Comparison of ENCODE assay signal across 7 cellular contexts in the genomic region with DNA sequence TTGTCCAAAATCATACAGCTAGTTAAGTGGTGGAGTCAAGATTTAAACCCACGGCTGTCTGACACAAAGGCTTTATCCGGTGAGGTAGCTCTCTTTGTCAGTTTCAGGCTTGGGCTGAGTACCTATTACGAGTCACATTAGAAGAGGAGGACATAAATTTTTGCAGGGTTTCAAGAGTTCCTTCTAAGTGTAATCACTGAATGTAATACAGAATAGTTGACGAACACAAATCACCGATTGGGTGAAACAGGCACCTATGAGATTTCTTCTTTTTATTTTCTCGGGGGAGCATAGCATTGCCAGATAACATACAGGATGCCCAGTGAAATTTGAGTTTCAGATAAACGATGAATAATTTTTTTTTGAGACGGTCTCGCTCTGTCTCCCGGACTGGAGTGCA. TPM values are rescaled to one million over a fixed set of nuclear protein-coding genes. Genes with fewer than 3 reads are reported as not detected.
DNase-seq lines count a peak whose midpoint lies in the region; ATAC-seq and TF ChIP-seq lines count a peak whose summit lies in the region.

No MANE protein-coding gene starts in this region.

- H3K9me3 ChIP-seq in GM23248 (ENCODE audit: low read depth) (no peaks in the 10 kb centered on the region), smooth muscle cell (replicated peaks; ENCODE audit: low read depth) (no peaks in the 10 kb centered on the region)

- no peak for ATAC-seq in T-cell (replicated peaks in 1 of 4)

- H3K4me3 ChIP-seq in GM23248 (peak overlapping the region; percentile 95), smooth muscle cell (peak overlapping the region; percentile 81)

- H3K4me1 ChIP-seq in GM23248 (ENCODE audit: insufficient read depth): peaks cover 10% of the 10 kb centered on the region; the same call in 1 of the 2 replicates
- peaks cover 9% of the 10 kb centered on the region for H3K4me1 ChIP-seq in smooth muscle cell (ENCODE audit: low read depth)

- no peak for TF ChIP-seq CTCF in smooth muscle cell (IDR thresholded peaks at IDR 0.05; ENCODE audit: borderline replicate concordance, insufficient read depth, poor library complexity, severe bottlenecking)

- POLR2A ChIA-PET in T-cell (lab: Charles Lee): interaction anchor here in 1 of 2 donors (1.4 kb wide), 1 partner anchor 558 kb away, joined by 4 read pairs; the partner anchor contains the start of gene GOLPH3L

- H2AFZ ChIP-seq in GM23248 (peak overlapping the region; percentile 86), smooth muscle cell (ENCODE audit: low read depth) (peak overlapping the region; percentile 99)

- no peaks in the 10 kb centered on the region for H3K9me2 ChIP-seq in GM23248 (ENCODE audit: insufficient read depth)

- H3K27ac ChIP-seq in GM23248 (peak overlapping the region; percentile 76), smooth muscle cell (ENCODE audit: low read depth) (peak overlapping the region; percentile 91)

- DNase-seq in GM23248: peak; percentile 51
- no peak for DNase-seq in T-cell
- DNase-seq in germinal center (ENCODE audit: low spot score): peak; percentile 16
- no peak for DNase-seq in smooth muscle cell (lab: John Stamatoyannopoulos, UW; ENCODE audit: unreplicated experiment)
- DNase-seq in NCI-H187 treated with DMSO at 0.1 percent for 48 hours (lab: John Stamatoyannopoulos, UW): no peak
- no peak for DNase-seq in T-helper 9 cell
- DNase-seq in NCI-H2029 (lab: John Stamatoyannopoulos, UW): no peak

- H3K36me3 ChIP-seq in GM23248 (ENCODE audit: low read depth) (peaks cover 6% of the 10 kb centered on the region), smooth muscle cell (ENCODE audit: low read depth) (no peaks in the 10 kb centered on the region)

- H4K20me1 ChIP-seq in GM23248 (ENCODE audit: insufficient read depth): peaks cover 5% of the 10 kb centered on the region; the same call in 1 of the 2 replicates
- H4K20me1 ChIP-seq in smooth muscle cell (ENCODE audit: low read depth): peaks cover 25% of the 10 kb centered on the region

- no peaks in the 10 kb centered on the region for H3K27me3 Mint-ChIP-seq in T-cell

- CTCF ChIA-PET in T-cell (lab: Charles Lee): interaction anchor here in 1 of 2 donors (0.7 to 1.6 kb wide), 4 partner anchors 26 to 158 kb away, joined by 3 to 12 read pairs (median 6); partner anchors contain the start of gene ZNF687

- H3K9me3 Mint-ChIP-seq in T-cell: no peaks in the 10 kb centered on the region

- H3K4me2 ChIP-seq in GM23248 (ENCODE audit: unreplicated experiment) (peak overlapping the region; percentile 98), smooth muscle cell (peak overlapping the region; percentile 99)

- H3K27me3 ChIP-seq in GM23248 (replicated peaks; ENCODE audit: insufficient read depth): no peaks in the 10 kb centered on the region
- no peaks in the 10 kb centered on the region for H3K27me3 ChIP-seq in smooth muscle cell (ENCODE audit: low read depth)

- peak overlapping the region; percentile 86 for H3K9ac ChIP-seq in GM23248
- peak overlapping the region; percentile 94 for H3K9ac ChIP-seq in smooth muscle cell (ENCODE audit: low read depth)

- H3K4me3 Mint-ChIP-seq in T-cell: peak overlapping the region; percentile 83 to 91 (median 88)

- H3K79me2 ChIP-seq in GM23248 (ENCODE audit: insufficient read depth) (peaks cover 55% of the 10 kb centered on the region), smooth muscle cell (ENCODE audit: low read depth) (peaks cover 62% of the 10 kb centered on the region)

- H3K4me1 Mint-ChIP-seq in T-cell: peaks cover 27 to 42% (median 40%) of the 10 kb centered on the region in 3 donors

- H3F3A ChIP-seq in GM23248 (ENCODE audit: insufficient read depth): peaks cover 42% of the 10 kb centered on the region
- peaks cover 1% of the 10 kb centered on the region for H3F3A ChIP-seq in smooth muscle cell (ENCODE audit: low read depth)

- no peaks in the 10 kb centered on the region for H3K36me3 Mint-ChIP-seq in T-cell

- 24% methylated on average over 10 of the region's 10 CpGs for WGBS in GM23248 (ENCODE audit: low coverage in 1 of 2, low lambda C conversion rate in 2 of 2, missing lambda C conversion rate in 2 of 2), 2 experiments
- WGBS in smooth muscle cell (ENCODE audit: low lambda C conversion rate): 56% methylated on average over 10 of the region's 10 CpGs

- peak overlapping the region; percentile 84 to 89 for H3K27ac Mint-ChIP-seq in T-cell

- in situ Hi-C loops in GM23248 (cut with MboI): no loop called here

RNA-seq across cellular contexts. Expression of gene PSMD4, which starts 0.8 kb away (rescaled TPM):
- total RNA-seq in GM23248 (2014; rRNA removed; shearing (Covaris generic)): 130 and 164 TPM in 2 replicates
- polyA plus RNA-seq in GM23248 (2016; fragmentation: Nextera tagmentation; extraction: Ambion mirVana) (166 and 175 TPM in 2 replicates), smooth muscle cell (192 and 198 TPM in 2 replicates)
- total RNA-seq in T-cell (100 to 1,000 TPM in 3 of 5 donors, 10 to 100 TPM in 2; 68.1 to 150 (median 133) TPM), smooth muscle cell (97.2 and 109 TPM in 2 replicates)

RNA-seq across cellular contexts. Expression of gene ZNF687, which starts 26.7 kb away (rescaled TPM):
- 16.9 and 21.5 TPM in 2 replicates for total RNA-seq in GM23248 (2014; rRNA removed; shearing (Covaris generic))
- polyA plus RNA-seq in GM23248 (2016; fragmentation: Nextera tagmentation; extraction: Ambion mirVana) (3.0 and 3.6 TPM in 2 replicates), smooth muscle cell (2.4 and 4.2 TPM in 2 replicates)
- total RNA-seq in T-cell (10 to 100 TPM; 27.7 to 44.2 (median 40.5) TPM), smooth muscle cell (10.7 and 13.1 TPM in 2 replicates)

RNA-seq across cellular contexts. Expression of gene PIP5K1A, which starts 57.0 kb away (rescaled TPM):
- total RNA-seq in GM23248 (2014; rRNA removed; shearing (Covaris generic)): 53.5 and 62.8 TPM in 2 replicates
- polyA plus RNA-seq in GM23248 (2016; fragmentation: Nextera tagmentation; extraction: Ambion mirVana) (33.9 and 35.1 TPM in 2 replicates), smooth muscle cell (24.1 and 25.8 TPM in 2 replicates)
- total RNA-seq in T-cell (10 to 100 TPM; 39.2 to 52.7 (median 48.0) TPM), smooth muscle cell (54.6 and 78.2 TPM in 2 replicates)

Comparison
In these comparisons a context has a peak if more than half of its experiments do, and no peak if none do; other contexts are left out.
1. DNase-seq: peak in GM23248 (single experiment) and germinal center (single experiment); none in T-cell (0 of 34), smooth muscle cell (single experiment), NCI-H187 treated with DMSO at 0.1 percent for 48 hours (single experiment), T-helper 9 cell (single experiment) and NCI-H2029 (single experiment).